Comparison of ENCODE assay signal across 23 cellular contexts in the genomic region with DNA sequence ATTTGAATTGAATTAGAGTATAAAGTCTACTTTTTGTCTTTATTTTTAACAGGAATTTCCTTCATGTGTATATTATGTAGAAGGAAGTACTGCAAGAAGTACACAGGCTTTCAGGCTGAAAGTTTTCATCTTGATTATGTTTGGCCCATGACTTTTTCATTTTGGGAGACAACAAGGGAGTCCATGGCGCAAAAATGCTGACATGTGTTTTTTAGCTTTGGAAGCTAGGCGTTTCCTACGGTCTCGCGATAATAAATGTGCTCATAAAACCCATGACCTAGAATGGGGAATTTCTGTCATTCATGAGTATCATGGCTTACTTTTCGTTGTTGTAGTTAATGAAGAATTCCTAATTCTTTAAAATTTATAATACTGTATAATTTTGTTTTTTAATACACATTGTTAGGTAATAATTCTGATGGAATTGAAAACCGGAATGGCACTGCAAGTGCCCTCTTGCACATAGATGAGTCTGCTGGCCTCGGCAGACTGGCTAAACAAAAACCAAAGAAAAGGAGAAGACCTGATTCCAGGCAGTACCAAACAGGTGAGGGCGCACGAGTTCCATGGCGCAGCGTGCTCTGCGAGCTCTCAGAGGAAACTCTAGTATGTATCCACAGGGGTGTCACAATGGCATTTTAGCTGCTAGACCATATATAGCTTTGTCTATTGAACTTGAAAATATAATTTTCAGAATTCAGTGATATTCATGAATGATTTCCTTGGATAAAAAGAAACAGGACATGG. TPM values are rescaled to one million over a fixed set of nuclear protein-coding genes. Genes with fewer than 3 reads are reported as not detected.
DNase-seq lines count a peak whose midpoint lies in the region; ATAC-seq, FAIRE-seq and TF ChIP-seq lines count a peak whose summit lies in the region.
"Had no signal": no experiment of that assay in that cellular context is flagged by ENCODE, and none has a peak within 500 bp of the region (broad histone marks: within the 10 kb centered on the region; RNA-seq: fewer than 3 reads in every experiment).

No MANE protein-coding gene starts in this region.

- TF ChIP-seq EP300 in HepG2 (IDR thresholded peaks at IDR 0.05; ENCODE audit: low read depth in 2 of 2, low read length in 2 of 2) (no peak), HepG2 (CRISPR knock-in tag; IDR thresholded peaks at IDR 0.05; ENCODE audit: borderline replicate concordance) (no peak)

- dilution Hi-C loops in IMR-90 (cut with HindIII; ENCODE audit: low sequenced_read_pairs, unreplicated experiment) = no loop called here

- peaks cover 9% of the 10 kb centered on the region for H3K9me1 ChIP-seq in IMR-90 (ENCODE audit: insufficient read depth, low read length)

- intact Hi-C loops in HepG2 (cut with micrococcal nuclease; ENCODE audit: unreplicated experiment) = no loop called here
- intact Hi-C loops in right lobe of liver (cut with DNase I) = no loop called here
- intact Hi-C loops in IMR-90 (cut with micrococcal nuclease) = no loop called here
- intact Hi-C loops in body of pancreas (cut with DNase I) = no loop called here

- H3K4me1 ChIP-seq in HepG2 (ENCODE audit: insufficient read depth, low read length) (peaks cover 2% of the 10 kb centered on the region; the same call in 1 of the 2 replicates), right lobe of liver (peaks cover 0 to 16% (median 1%) of the 10 kb centered on the region in 4 donors), IMR-90 (ENCODE audit: control insufficient read depth, insufficient read depth, low read length) (0 out of 2 replicates have a peak, but pooled peaks cover 2% of the 10 kb centered on the region), body of pancreas (peaks cover 9% of the 10 kb centered on the region)
- H3K4me1 ChIP-seq: BLaER1, Caco-2 had no signal

- DNase-seq in HepG2 (ENCODE audit: low spot score) = no peak
- DNase-seq in right lobe of liver = no peak
- no peak for DNase-seq in IMR-90
- peak in 3 of 4 donors; percentile 13 to 53 (median 16) for DNase-seq in body of pancreas
- no peak for DNase-seq in caudate nucleus (lab: John Stamatoyannopoulos, UW)
- DNase-seq in 8988T = no peak
- no peak for DNase-seq in ureter (ENCODE audit: low spot score)
- DNase-seq in activated CD4-positive, alpha-beta T cell treated with anti-CD3 and anti-CD28 coated beads for 48 hours = no peak
- DNase-seq: Caco-2; CD4-positive, CD25-positive, alpha-beta regulatory T cell; CD8-positive, alpha-beta T cell; DMS 273 treated with DMSO at 0.1 percent for 48 hours; DMS79; GDM1 had no signal

- H4K8ac ChIP-seq in IMR-90 (ENCODE audit: low read depth in 2 of 2, low read length in 2 of 2) = no peak overlapping the region

- 97% methylated on average over 13 of the region's 13 CpGs for WGBS in HepG2 (ENCODE audit: low lambda C conversion rate)
- WGBS in right lobe of liver (ENCODE audit: insufficient coverage, low coverage, low lambda C conversion rate, missing lambda C conversion rate) = 95% methylated on average over 13 of the region's 13 CpGs
- WGBS in IMR-90 (ENCODE audit: extremely low coverage in 2 of 2, insufficient read length in 1 of 2), 2 experiments = 94% methylated on average over 6 of the region's 13 CpGs; no CpG with 5 or more reads in 1 of the 2 experiments
- 83 to 86% methylated on average over 10 to 13 of the region's 13 CpGs for WGBS in body of pancreas, 2 donors

- ATAC-seq in HepG2 = no peak
- no peak for ATAC-seq in right lobe of liver
- no peak for ATAC-seq in IMR-90 (ENCODE audit: low read depth)
- ATAC-seq in body of pancreas = no peak
- ATAC-seq: CD8-positive, alpha-beta T cell; GM12878; GM23338 had no signal

- H4K20me1 ChIP-seq in HepG2 (ENCODE audit: insufficient read depth, low read length) (peaks cover 15% of the 10 kb centered on the region), IMR-90 (ENCODE audit: insufficient read depth, low read length) (peaks cover 24% of the 10 kb centered on the region; the same call in 1 of the 2 replicates)

- peaks cover 3 to 28% of the 10 kb centered on the region in 2 experiments; a peak in 4 of 5 replicates for H3K36me3 ChIP-seq in HepG2 (replicated peaks in 1 of 2; ENCODE audit: control insufficient read depth in 1 of 2, insufficient read depth in 2 of 2, low read length in 2 of 2)
- H3K36me3 ChIP-seq in right lobe of liver = peaks cover 5 to 57% (median 29%) of the 10 kb centered on the region in 4 donors
- H3K36me3 ChIP-seq in IMR-90 (ENCODE audit: control insufficient read depth, insufficient read depth, low read length) = peaks cover 37% of the 10 kb centered on the region
- peaks cover 0 to 3% of the 10 kb centered on the region in 2 donors for H3K36me3 ChIP-seq in body of pancreas (replicated peaks in 1 of 2; ENCODE audit: insufficient read depth in 1 of 2, low read depth in 2 of 2)

- H2AFZ ChIP-seq in HepG2 (ENCODE audit: low read length) (no peak overlapping the region), IMR-90 (replicated peaks; ENCODE audit: low read length, poor library complexity) (no peak overlapping the region)
- H2AFZ ChIP-seq: GM23338 had no signal

- H3K4ac ChIP-seq in IMR-90 (ENCODE audit: low read depth, low read length) = no peak overlapping the region

- no peak overlapping the region for H3K14ac ChIP-seq in IMR-90 (replicated peaks; ENCODE audit: low read depth, low read length)

- TF ChIP-seq CTCF in HepG2 (CRISPR knock-in tag; IDR thresholded peaks at IDR 0.05) = no peak
- TF ChIP-seq CTCF in right lobe of liver (IDR thresholded peaks at IDR 0.05) = no peak
- no peak for TF ChIP-seq CTCF in IMR-90 (conservative IDR thresholded peaks at IDR 0.05; ENCODE audit: low read depth, low read length)
- peak in 4 of 7 experiments; percentile 15 to 42 (median 24) for TF ChIP-seq CTCF in body of pancreas (IDR thresholded peaks at IDR 0.05)

- no peak overlapping the region for H3K23ac ChIP-seq in IMR-90 (ENCODE audit: low read depth, low read length)

- H3K18ac ChIP-seq in IMR-90 (ENCODE audit: low read depth, low read length) = no peak overlapping the region

- TF ChIP-seq POLR2A in HepG2 (IDR thresholded peaks at IDR 0.05; ENCODE audit: insufficient read depth in 1 of 2, low read depth in 2 of 2, low read length in 2 of 2) = no peak
- no peak for TF ChIP-seq POLR2A in right lobe of liver (IDR thresholded peaks at IDR 0.05)
- no peak for TF ChIP-seq POLR2A in IMR-90 (IDR thresholded peaks at IDR 0.05; ENCODE audit: low read depth, low read length)
- TF ChIP-seq POLR2A in body of pancreas (IDR thresholded peaks at IDR 0.05) = no peak

- no peak for FAIRE-seq in HepG2 (lab: Jason Lieb, UNC)
- FAIRE-seq: D721Med, GM12878, GM18507, H54 had no signal

- H4K91ac ChIP-seq in IMR-90 (ENCODE audit: insufficient read depth, low read depth, low read length) = no peak overlapping the region

- H2BK20ac ChIP-seq in IMR-90 (ENCODE audit: low read depth, low read length) = no peak overlapping the region

- H4K5ac ChIP-seq in IMR-90 (ENCODE audit: low read depth, low read length) = no peak overlapping the region

- H2BK15ac ChIP-seq in IMR-90 (ENCODE audit: low read depth, low read length) = no peak overlapping the region

- POLR2A ChIA-PET in HepG2 (lab: Yijun Ruan, JAX) = no interaction called here
- POLR2A ChIA-PET in IMR-90 (lab: Charles Lee; ENCODE audit: unreplicated experiment) = no interaction called here

- H3K4me2 ChIP-seq in HepG2 (ENCODE audit: low read depth, low read length) (no peak overlapping the region), IMR-90 (ENCODE audit: low read depth, low read length) (no peak overlapping the region)
- H3K4me2 ChIP-seq: BLaER1, GM23338 had no signal

- H2BK120ac ChIP-seq in IMR-90 (ENCODE audit: low read depth, low read length) = no peak overlapping the region

- BruUV-seq in HepG2 (replicated peaks; lab: Mats Ljungman, UMichigan) = no TSS peak
- BruUV-seq in IMR-90 (replicated peaks; lab: Mats Ljungman, UMichigan) = no TSS peak

- no peak overlapping the region for H3K27ac ChIP-seq in HepG2 (ENCODE audit: extremely low read length, insufficient read depth, low read length)
- no peak overlapping the region for H3K27ac ChIP-seq in right lobe of liver
- H3K27ac ChIP-seq in IMR-90 (ENCODE audit: insufficient read depth, low read length) = no peak overlapping the region
- no peak overlapping the region for H3K27ac ChIP-seq in body of pancreas
- no peak overlapping the region for H3K27ac ChIP-seq in caudate nucleus (ENCODE audit: low read depth, low read length)
- H3K27ac ChIP-seq: 22Rv1, BLaER1, C4-2B had no signal

- CTCF ChIA-PET in HepG2 (lab: Yijun Ruan, JAX; ENCODE audit: low intra/inter-chr PET ratio, low total read pairs) (no interaction called here), IMR-90 (lab: Yijun Ruan, JAX) (no interaction called here)

- TF ChIP-seq RAD21 in HepG2 (CRISPR knock-in tag; IDR thresholded peaks at IDR 0.05) (no peak), IMR-90 (IDR thresholded peaks at IDR 0.05; ENCODE audit: low read length) (no peak)

- no peak overlapping the region for H2AK5ac ChIP-seq in IMR-90 (ENCODE audit: low read depth, low read length)

- no peaks in the 10 kb centered on the region for H3K9me3 ChIP-seq in HepG2 (ENCODE audit: low read length)
- H3K9me3 ChIP-seq in right lobe of liver = no peaks in the 10 kb centered on the region
- no peaks in the 10 kb centered on the region for H3K9me3 ChIP-seq in IMR-90 (ENCODE audit: control insufficient read depth, insufficient read depth, low read length)
- H3K9me3 ChIP-seq in body of pancreas = no peaks in the 10 kb centered on the region
- H3K9me3 ChIP-seq: BLaER1, Caco-2, HAP-1 had no signal

- H3K27me3 ChIP-seq in HepG2 (ENCODE audit: control insufficient read depth in 1 of 2, insufficient read depth in 2 of 2, low read length in 2 of 2) = no peaks in the 10 kb centered on the region
- no peaks in the 10 kb centered on the region for H3K27me3 ChIP-seq in right lobe of liver
- H3K27me3 ChIP-seq in IMR-90 (ENCODE audit: control insufficient read depth, insufficient read depth, low read length) = no peaks in the 10 kb centered on the region
- H3K27me3 ChIP-seq in body of pancreas = no peaks in the 10 kb centered on the region
- H3K27me3 ChIP-seq: BLaER1 had no signal

- H3K79me2 ChIP-seq in HepG2 (ENCODE audit: insufficient read depth, low read length) = peaks cover 23% of the 10 kb centered on the region

- H3K9ac ChIP-seq in HepG2 (ENCODE audit: insufficient read depth, low read depth, low read length) = no peak overlapping the region
- H3K9ac ChIP-seq in IMR-90 (ENCODE audit: low read depth, low read length) = no peak overlapping the region
- H3K9ac ChIP-seq: BLaER1 had no signal

- H2BK5ac ChIP-seq in IMR-90 (ENCODE audit: low read depth, low read length, poor library complexity, severe bottlenecking) = no peak overlapping the region

- H3K79me1 ChIP-seq in IMR-90 (ENCODE audit: low read depth in 1 of 2, low read length in 2 of 2) = peaks cover 36 to 56% of the 10 kb centered on the region in 2 experiments

- in situ Hi-C loops in HepG2 (cut with HindIII; ENCODE audit: extremely low pct_ligation_motif_present, low pct_unique_long_range_greater_than_20kb) = no loop called here
- in situ Hi-C loops in IMR-90 (cut with MboI; ENCODE audit: low sequenced_read_pairs) = no loop called here

- no peak overlapping the region for H2AK9ac ChIP-seq in IMR-90 (replicated peaks; ENCODE audit: low read depth, low read length, poor library complexity)

- H3K56ac ChIP-seq in IMR-90 (ENCODE audit: extremely low read depth, insufficient read depth, low read length) = no peak overlapping the region

- H3K4me3 ChIP-seq in HepG2 (replicated peaks in 1 of 3; ENCODE audit: insufficient read depth in 1 of 3, low read depth in 2 of 3, low read length in 3 of 3) (no peak overlapping the region), right lobe of liver (no peak overlapping the region), IMR-90 (ENCODE audit: insufficient read depth, low read depth, low read length) (no peak overlapping the region), body of pancreas (no peak overlapping the region)
- H3K4me3 ChIP-seq: BLaER1, GM12878, GM23338, HAP-1 had no signal

RNA-seq across cellular contexts. Expression of a gene that starts 59.1 kb away (rescaled TPM):
- total RNA-seq in HepG2 (2016; rRNA removed; fragmentation: Illumina TruSeq; extraction: Trizol) (37.3 and 66.3 TPM in 2 replicates), right lobe of liver (10 to 100 TPM; 16.4 to 31.7 (median 23.5) TPM), IMR-90 (2012; rRNA removed) (99.3 and 141 TPM in 2 replicates), body of pancreas (10 to 100 TPM; 23.4 to 28.3 TPM), ureter (75.0 TPM)
- total RNA-seq in HepG2 (2016; cell fraction: cytosol; rRNA removed; fragmentation: Illumina TruSeq; extraction: Trizol; ENCODE audit: low read depth) = 17.0 and 20.4 TPM in 2 replicates
- 37.7 and 62.0 TPM in 2 replicates for total RNA-seq in HepG2 (2016; cell fraction: insoluble cytoplasmic fraction; rRNA removed; fragmentation: Illumina TruSeq; extraction: Trizol)
- 18.7 and 22.7 TPM in 2 replicates for total RNA-seq in HepG2 (2016; cell fraction: membrane; rRNA removed; fragmentation: Illumina TruSeq; extraction: Trizol)
- 33.1 and 36.3 TPM in 2 replicates for total RNA-seq in HepG2 (2016; cell fraction: nucleus; rRNA removed; fragmentation: Illumina TruSeq; extraction: Trizol)
- polyA plus RNA-seq in HepG2 (2011; rRNA removed) (13.8 and 14.9 TPM in 2 replicates), IMR-90 (2012; rRNA removed) (12.0 and 16.0 TPM in 2 replicates)
- 5.6 and 10.7 TPM in 2 replicates for polyA plus RNA-seq in HepG2 (2011; cell fraction: cytosol; rRNA removed)
- polyA plus RNA-seq in HepG2 (2011; cell fraction: nucleus; rRNA removed) = 12.3 and 17.6 TPM in 2 replicates
- 15.4 and 18.0 TPM in 2 replicates for polyA plus RNA-seq in HepG2 (2012)
- 0.86 and 0.89 TPM in 2 replicates for polyA plus RNA-seq in HepG2 (2016; cell fraction: cytosol; fragmentation: Illumina TruSeq; extraction: Trizol; ENCODE audit: low read depth)
- polyA plus RNA-seq in HepG2 (2016; cell fraction: insoluble cytoplasmic fraction; fragmentation: Illumina TruSeq; extraction: Trizol; ENCODE audit: low read depth) = 16.6 and 19.7 TPM in 2 replicates
- 2.3 TPM in 2 replicates for polyA plus RNA-seq in HepG2 (2016; cell fraction: membrane; fragmentation: Illumina TruSeq; extraction: Trizol; ENCODE audit: low read depth)
- 33.0 and 36.3 TPM in 2 replicates for polyA plus RNA-seq in HepG2 (2016; cell fraction: nucleus; fragmentation: Illumina TruSeq; extraction: Trizol; ENCODE audit: insufficient read depth, low read depth)
- 21.0 and 79.5 TPM in 2 replicates for polyA minus RNA-seq in HepG2 (2011; rRNA and poly(A)+ RNA removed; ENCODE audit: low replicate concordance)
- polyA minus RNA-seq in HepG2 (2011; cell fraction: cytosol; rRNA and poly(A)+ RNA removed) = 26.8 and 40.5 TPM in 2 replicates
- polyA minus RNA-seq in HepG2 (2011; cell fraction: nucleus; rRNA and poly(A)+ RNA removed) = 57.7 and 69.4 TPM in 2 replicates
- polyA plus RNA-seq in IMR-90 (2012; cell fraction: cytosol; rRNA removed) = 3.6 and 5.2 TPM in 2 replicates
- 4.1 and 28.6 TPM in 2 replicates for polyA plus RNA-seq in IMR-90 (2012; cell fraction: nucleus; rRNA removed; ENCODE audit: low replicate concordance)

Comparison
In these comparisons a context has a peak if more than half of its experiments do, and no peak if none do; other contexts are left out.
1. DNase-seq: peak in body of pancreas (3 of 4); none in HepG2 (single experiment), right lobe of liver (0 of 3), IMR-90 (single experiment), caudate nucleus (0 of 61), 8988T (single experiment), ureter (single experiment) and activated CD4-positive, alpha-beta T cell treated with anti-CD3 and anti-CD28 coated beads for 48 hours (single experiment).
2. CTCF ChIP-seq: peak in body of pancreas (4 of 7); none in HepG2 (single experiment), right lobe of liver (0 of 4) and IMR-90 (single experiment).